In the genomic region with DNA sequence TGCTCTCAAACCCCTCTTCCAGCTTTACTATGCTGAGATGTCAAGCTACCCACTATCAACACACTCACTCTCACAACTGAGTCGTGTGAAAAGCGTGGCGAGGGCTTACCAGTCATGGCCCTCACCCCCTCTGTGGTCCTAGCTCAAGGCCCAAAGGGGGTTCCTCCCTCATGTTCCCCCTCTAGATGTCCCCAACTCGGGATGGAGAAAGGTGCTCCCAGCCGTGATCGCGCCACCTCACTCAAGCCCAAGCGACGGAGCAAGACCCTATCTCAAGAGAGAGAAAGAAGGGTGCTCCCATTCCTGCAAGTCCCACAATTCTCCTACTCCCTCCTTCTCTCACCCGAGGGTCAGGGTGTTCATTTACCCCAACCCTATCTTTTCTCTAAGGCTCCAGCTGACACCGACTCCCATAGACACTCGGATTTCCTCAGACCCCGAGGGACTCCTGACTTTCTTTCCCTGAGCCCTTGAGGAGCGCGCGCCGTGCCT, we compare ENCODE assay signal across 8 cellular contexts. TPM values are rescaled to one million over a fixed set of nuclear protein-coding genes. Genes with fewer than 3 reads are reported as not detected.
DNase-seq lines count a peak whose midpoint lies in the region; ATAC-seq and TF ChIP-seq lines count a peak whose summit lies in the region.

No MANE protein-coding gene starts in this region.

- intact Hi-C loops in heart left ventricle (cut with DNase I) (loop anchor here in 6 of 10 donors (5.0 to 10.0 kb wide), 3 partner anchors 483 to 493 kb away; no protein-coding TSS in a partner anchor), left ventricle myocardium superior (cut with micrococcal nuclease) (no loop called here), ascending aorta (cut with DNase I) (loop anchor here (5.0 to 10.0 kb wide), 3 partner anchors 484 to 539 kb away; partner anchors contain the start of genes CDC20B and MCIDAS), lower leg skin (cut with DNase I; ENCODE audit: low total_unique reads) (no loop called here), posterior vena cava (cut with DNase I) (no loop called here)

- peak overlapping the region in 11 of 12 donors; percentile 13 to 80 (median 65) for H3K27ac ChIP-seq in heart left ventricle
- peak overlapping the region; percentile 35 to 37 for H3K27ac ChIP-seq in ascending aorta
- peak overlapping the region in 2 of 4 donors; percentile 80 for H3K27ac ChIP-seq in tibial nerve

- DNase-seq in heart left ventricle = no peak
- no peak for DNase-seq in left ventricle myocardium superior
- DNase-seq in ascending aorta (ENCODE audit: low spot score in 2 of 2) = no peak
- no peak for DNase-seq in lower leg skin (ENCODE audit: low spot score in 2 of 2)
- no peak for DNase-seq in tibial nerve (ENCODE audit: low spot score in 2 of 2)
- no peak for DNase-seq in NCI-H524 treated with DMSO at 0.1 percent for 48 hours (lab: John Stamatoyannopoulos, UW)
- DNase-seq in posterior vena cava (ENCODE audit: low spot score) = no peak
- no peak for DNase-seq in NCI-H2171 (lab: John Stamatoyannopoulos, UW)

- WGBS in heart left ventricle, 4 donors = 4 to 12% (median 6%) methylated on average over 17 of the region's 17 CpGs
- WGBS in lower leg skin, 2 donors = 4 to 5% methylated on average over 17 of the region's 17 CpGs
- 6 to 11% methylated on average over 17 of the region's 17 CpGs for WGBS in tibial nerve, 2 donors

- H3K4me1 ChIP-seq in heart left ventricle = peaks cover 0 to 26% (median 7%) of the 10 kb centered on the region in 12 donors
- peaks cover 4 to 7% of the 10 kb centered on the region in 2 donors for H3K4me1 ChIP-seq in ascending aorta
- peaks cover 0 to 18% (median 6%) of the 10 kb centered on the region in 4 donors for H3K4me1 ChIP-seq in tibial nerve

- no peaks in the 10 kb centered on the region for H3K9me3 ChIP-seq in heart left ventricle
- H3K9me3 ChIP-seq in ascending aorta = no peaks in the 10 kb centered on the region
- H3K9me3 ChIP-seq in tibial nerve = peaks cover 0 to 3% (median 0%) of the 10 kb centered on the region in 4 donors

- TF ChIP-seq CTCF in heart left ventricle (IDR thresholded peaks at IDR 0.05) (no peak), ascending aorta (IDR thresholded peaks at IDR 0.05) (no peak), lower leg skin (IDR thresholded peaks at IDR 0.05) (no peak), tibial nerve (IDR thresholded peaks at IDR 0.05) (no peak)

- H3K4me3 ChIP-seq in heart left ventricle = peak overlapping the region; percentile 56 to 97 (median 90)
- H3K4me3 ChIP-seq in ascending aorta = peak overlapping the region; percentile 59 to 94
- H3K4me3 ChIP-seq in lower leg skin (ENCODE audit: low read depth, poor library complexity, severe bottlenecking) = peak overlapping the region; percentile 90
- H3K4me3 ChIP-seq in tibial nerve = peak overlapping the region; percentile 49 to 91 (median 80)

- H3K36me3 ChIP-seq in heart left ventricle = peaks cover 0 to 21% (median 10%) of the 10 kb centered on the region in 9 donors
- peaks cover 0 to 13% of the 10 kb centered on the region in 2 donors for H3K36me3 ChIP-seq in ascending aorta
- H3K36me3 ChIP-seq in tibial nerve = peaks cover 0 to 11% (median 0%) of the 10 kb centered on the region in 3 donors

- no peak for TF ChIP-seq POLR2A in heart left ventricle (IDR thresholded peaks at IDR 0.05)
- no peak for TF ChIP-seq POLR2A in lower leg skin (IDR thresholded peaks at IDR 0.05)
- TF ChIP-seq POLR2A in tibial nerve (IDR thresholded peaks at IDR 0.05) = no peak

- H3K27me3 ChIP-seq in heart left ventricle (no peaks in the 10 kb centered on the region), ascending aorta (no peaks in the 10 kb centered on the region), tibial nerve (no peaks in the 10 kb centered on the region)

- ATAC-seq in heart left ventricle (peak in 3 of 4 donors; percentile 1 to 5 (median 2)), left ventricle myocardium superior (no peak)

- TF ChIP-seq EP300 in tibial nerve (IDR thresholded peaks at IDR 0.05) = no peak

RNA-seq across cellular contexts. Expression of gene SLC38A9, which starts 0.5 kb away (rescaled TPM):
- total RNA-seq in heart left ventricle (10 to 100 TPM in 3 of 9 donors, 1 to 10 TPM in 6; 3.9 to 13.5 (median 7.3) TPM), left ventricle myocardium superior (5.7 TPM), ascending aorta (1.8 TPM), lower leg skin (10 to 100 TPM in 3 of 4 donors, 1 to 10 TPM in 1; 8.5 to 21.3 (median 16.7) TPM), tibial nerve (10 to 100 TPM; 11.0 to 39.1 (median 23.6) TPM), posterior vena cava (10 to 100 TPM; 15.2 to 16.4 TPM)
- 1 to 10 TPM; 6.3 TPM for polyA plus RNA-seq in heart left ventricle

RNA-seq across cellular contexts. Expression of gene DDX4, which starts 26.3 kb away (rescaled TPM):
- total RNA-seq in heart left ventricle (not detected), left ventricle myocardium superior (not detected), ascending aorta (not detected), lower leg skin (not detected), tibial nerve (under 1 TPM in 1 of 4 donors, not detected in 3; 0.21 TPM), posterior vena cava (not detected)
- polyA plus RNA-seq in heart left ventricle = not detected

Comparison
In these comparisons a context has a peak if more than half of its experiments do, and no peak if none do; other contexts are left out.
1. intact Hi-C loops: an anchor here in heart left ventricle (5.0 to 10.0 kb wide) and ascending aorta (5.0 to 10.0 kb wide); none called in left ventricle myocardium superior, lower leg skin and posterior vena cava.